In the genomic region with DNA sequence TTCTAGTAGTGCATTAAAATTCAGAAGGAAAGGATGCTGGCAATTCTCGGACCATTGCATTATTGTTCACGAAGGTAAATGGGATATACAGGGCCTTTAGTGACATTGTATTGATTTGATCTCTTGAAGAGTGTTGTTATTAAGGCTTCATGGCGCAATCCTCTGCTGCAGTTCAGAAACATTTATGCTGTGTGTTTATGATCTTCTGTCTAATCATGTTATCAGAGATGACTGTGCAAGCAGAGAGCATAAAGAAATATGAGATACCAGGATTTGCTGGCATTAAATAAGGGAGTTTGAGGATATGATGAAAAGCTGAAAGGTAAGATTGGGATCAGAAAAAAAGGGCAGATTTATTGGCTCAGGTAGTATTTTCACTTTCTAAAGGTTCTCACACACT, we compare ENCODE assay signal across 26 cellular contexts.
DNase-seq lines count a peak whose midpoint lies in the region; ATAC-seq, FAIRE-seq and TF ChIP-seq lines count a peak whose summit lies in the region.
"Had no signal": no experiment of that assay in that cellular context is flagged by ENCODE, and none has a peak within 500 bp of the region (broad histone marks: within the 10 kb centered on the region; RNA-seq: fewer than 3 reads in every experiment).

No MANE protein-coding gene starts in this region.

- TF ChIP-seq CTCF in mesothelial cell of epicardium (IDR thresholded peaks at IDR 0.05; ENCODE audit: unreplicated experiment) (no peak), stomach (IDR thresholded peaks at IDR 0.05) (no peak)
- TF ChIP-seq CTCF in CD4-positive, alpha-beta T cell (IDR thresholded peaks at IDR 0.05) = no peak

- H3K9me3 Mint-ChIP-seq in mesothelial cell of epicardium = peaks cover 20% of the 10 kb centered on the region
- H3K9me3 Mint-ChIP-seq in CD4-positive, alpha-beta T cell = peaks cover 5% of the 10 kb centered on the region

- H3K4me3 ChIP-seq in stomach = no peak overlapping the region
- H3K4me3 ChIP-seq: A549, GM12878, HAP-1 had no signal

- no peak for TF ChIP-seq EP300 in stomach (IDR thresholded peaks at IDR 0.05)

- peak overlapping the region; percentile 80 for H3K27ac Mint-ChIP-seq in mesothelial cell of epicardium
- H3K27ac Mint-ChIP-seq in CD4-positive, alpha-beta T cell = no peak overlapping the region
- H3K27ac Mint-ChIP-seq: CD8-positive, alpha-beta T cell; HFFc6 had no signal

- POLR2A ChIA-PET in CD4-positive, alpha-beta T cell (lab: Charles Lee) = no interaction called here

- ATAC-seq in HG02970 (IDR thresholded peaks at IDR 0.05; ENCODE audit: low FRiP score, unreplicated experiment) = no peak
- ATAC-seq in CD4-positive, alpha-beta T cell (ENCODE audit: poor library complexity) = no peak
- ATAC-seq: A549; CD8-positive, alpha-beta T cell; GM12878 had no signal

- peak; percentile 5 for DNase-seq in NCI-H2227 (lab: John Stamatoyannopoulos, UW; ENCODE audit: unreplicated experiment)
- no peak for DNase-seq in NCI-H2227 treated with DMSO at 0.1 percent for 48 hours (lab: John Stamatoyannopoulos, UW)
- DNase-seq in amniotic epithelial cell (ENCODE audit: low read depth) = peak; percentile 25
- DNase-seq in mesothelial cell of epicardium (ENCODE audit: low spot score in 2 of 2, unreplicated experiment in 2 of 2) = no peak
- DNase-seq in urothelium cell line (ENCODE audit: low spot score) = no peak
- no peak for DNase-seq in CD4-positive, alpha-beta T cell
- no peak for DNase-seq in stomach
- DNase-seq: 8988T; ACHN; AML-193; BE2C; C1 segment of cervical spinal cord; Caco-2; CD8-positive, alpha-beta T cell; DMS153; DMS79; EL; GDM1; GOT3; HFFc6 had no signal

- H3K4me3 Mint-ChIP-seq in mesothelial cell of epicardium = no peak overlapping the region
- H3K4me3 Mint-ChIP-seq in CD4-positive, alpha-beta T cell = no peak overlapping the region
- H3K4me3 Mint-ChIP-seq: CD8-positive, alpha-beta T cell; HFFc6 had no signal

- WGBS in stomach, 5 donors = 81 to 95% (median 87%) methylated on average over 3 of the region's 3 CpGs

- H3K36me3 Mint-ChIP-seq in mesothelial cell of epicardium = peaks cover 44% of the 10 kb centered on the region
- no peaks in the 10 kb centered on the region for H3K36me3 Mint-ChIP-seq in CD4-positive, alpha-beta T cell (ENCODE audit: low read depth)
- H3K36me3 Mint-ChIP-seq: CD8-positive, alpha-beta T cell had no signal

- no peaks in the 10 kb centered on the region for H3K36me3 ChIP-seq in stomach
- H3K36me3 ChIP-seq: BE2C, HAP-1 had no signal

- peaks cover 0 to 13% (median 0%) of the 10 kb centered on the region in 4 donors for H3K4me1 ChIP-seq in stomach
- H3K4me1 ChIP-seq: A549, BE2C, HAP-1 had no signal

- intact Hi-C loops in CD4-positive, alpha-beta T cell (cut with DNase I, micrococcal nuclease) = no loop called here
- intact Hi-C loops in stomach (cut with DNase I; ENCODE audit: low total_unique reads) = no loop called here

- H3K9me3 ChIP-seq in CD4-positive, alpha-beta T cell (ENCODE audit: control insufficient read depth, low read length) = no peaks in the 10 kb centered on the region
- peaks cover 0 to 6% (median 0%) of the 10 kb centered on the region in 4 donors for H3K9me3 ChIP-seq in stomach
- H3K9me3 ChIP-seq: A549, BE2C, Caco-2, HAP-1 had no signal

- CTCF ChIA-PET in CD4-positive, alpha-beta T cell (lab: Charles Lee) = no interaction called here

- peak; percentile 17 for FAIRE-seq in urothelium cell line (lab: Jason Lieb, UNC)
- FAIRE-seq: A549, GM12878, GM18507, H54 had no signal

- no peak overlapping the region for H3K27ac ChIP-seq in CD4-positive, alpha-beta T cell (ENCODE audit: low read depth, low read length)
- no peak overlapping the region for H3K27ac ChIP-seq in stomach
- H3K27ac ChIP-seq: A549 had no signal

- no peaks in the 10 kb centered on the region for H3K27me3 ChIP-seq in CD4-positive, alpha-beta T cell (ENCODE audit: control insufficient read depth, insufficient read depth, low read length)
- H3K27me3 ChIP-seq in stomach = no peaks in the 10 kb centered on the region
- H3K27me3 ChIP-seq: BE2C had no signal

- peaks cover 16% of the 10 kb centered on the region for H3K4me1 Mint-ChIP-seq in mesothelial cell of epicardium
- no peaks in the 10 kb centered on the region for H3K4me1 Mint-ChIP-seq in CD4-positive, alpha-beta T cell (ENCODE audit: low read depth)

- no peaks in the 10 kb centered on the region for H3K27me3 Mint-ChIP-seq in mesothelial cell of epicardium (ENCODE audit: low read depth)
- no peaks in the 10 kb centered on the region for H3K27me3 Mint-ChIP-seq in CD4-positive, alpha-beta T cell

- no peak for TF ChIP-seq POLR2A in stomach (IDR thresholded peaks at IDR 0.05)

Comparison
In these comparisons a context has a peak if more than half of its experiments do, and no peak if none do; other contexts are left out.
1. DNase-seq: peak in NCI-H2227 (single experiment) and amniotic epithelial cell (single experiment); none in NCI-H2227 treated with DMSO at 0.1 percent for 48 hours (single experiment), mesothelial cell of epicardium (0 of 2), urothelium cell line (single experiment), CD4-positive, alpha-beta T cell (0 of 10) and stomach (single experiment).